8 cellular contexts compared by ENCODE assay signal in genomic region chr4:11623726-11624037, GRCh38.
A peak's percentile ranks its signal among the peaks of the same experiment; 100 is the strongest.
DNase-seq lines count a peak whose midpoint lies in the region; ATAC-seq, FAIRE-seq and TF ChIP-seq lines count a peak whose summit lies in the region.

No MANE protein-coding gene starts in this region.

- FAIRE-seq in GM12878 (lab: Jason Lieb, UNC), result no peak

- no peak overlapping the region for H3K27ac ChIP-seq in GM12878 (ENCODE audit: control insufficient read depth, insufficient read depth)
- H3K27ac ChIP-seq in GM23248, result no peak overlapping the region

- H3F3A ChIP-seq in GM23248 (ENCODE audit: insufficient read depth), result no peaks in the 10 kb centered on the region

- H3K4me1 ChIP-seq in GM12878 (ENCODE audit: control insufficient read depth, insufficient read depth, low read length), result no peaks in the 10 kb centered on the region
- H3K4me1 ChIP-seq in GM23248 (ENCODE audit: insufficient read depth), result no peaks in the 10 kb centered on the region

- H3K4me2 ChIP-seq in GM12878 (ENCODE audit: control insufficient read depth, insufficient read depth) (no peak overlapping the region), GM23248 (ENCODE audit: unreplicated experiment) (no peak overlapping the region)

- in situ Hi-C loops in GM12878 (cut with MboI) (no loop called here), GM23248 (cut with MboI) (no loop called here)

- TF ChIP-seq RAD21 in GM12878 (IDR thresholded peaks at IDR 0.05; ENCODE audit: insufficient read depth, low read depth, low read length), result peak; percentile 49

- WGBS in GM12878 (ENCODE audit: insufficient coverage, insufficient replicate concordance, low lambda C conversion rate, missing lambda C conversion rate), result 100% methylated on average over 1 of the region's 1 CpG
- 69 to 80% methylated on average over 1 of the region's 1 CpG for WGBS in GM23248 (ENCODE audit: low coverage in 1 of 2, low lambda C conversion rate in 2 of 2, missing lambda C conversion rate in 2 of 2), 2 experiments

- no peaks in the 10 kb centered on the region for H3K9me3 ChIP-seq in GM12878 (replicated peaks; ENCODE audit: control insufficient read depth, insufficient read depth, low read length)
- H3K9me3 ChIP-seq in GM23248 (ENCODE audit: low read depth), result no peaks in the 10 kb centered on the region

- H3K4me3 ChIP-seq in GM12878 (no peak overlapping the region), GM23248 (no peak overlapping the region)

- H3K27me3 ChIP-seq in GM12878 (replicated peaks in 1 of 2; ENCODE audit: control insufficient read depth in 2 of 2, insufficient read depth in 2 of 2, low read length in 1 of 2) (no peaks in the 10 kb centered on the region), GM23248 (replicated peaks; ENCODE audit: insufficient read depth) (no peaks in the 10 kb centered on the region)

- intact Hi-C loops in GM12878 (cut with micrococcal nuclease; ENCODE audit: unreplicated experiment) (no loop called here), sciatic nerve (cut with DNase I) (no loop called here)

- TF ChIP-seq EP300 in GM12878 (IDR thresholded peaks at IDR 0.05; ENCODE audit: borderline replicate concordance in 1 of 2, control insufficient read depth in 1 of 2, low read depth in 2 of 2, low read length in 2 of 2), result no peak

- POLR2A ChIA-PET in GM12878 (lab: Charles Lee), result no interaction called here

- SMC1A ChIA-PET in GM12878 (lab: Charles Lee; ENCODE audit: uncharacterized antibody, unreplicated experiment), result interaction anchor here (0.6 to 1.6 kb wide), 4 partner anchors 8 to 193 kb away, joined by 3 read pairs; no protein-coding TSS in a partner anchor

- peak; percentile 52 for ATAC-seq in GM12878
- ATAC-seq in GM19455 (IDR thresholded peaks at IDR 0.05; ENCODE audit: unreplicated experiment), result no peak
- no peak for ATAC-seq in sciatic nerve
- ATAC-seq in GM21737 (IDR thresholded peaks at IDR 0.05; ENCODE audit: unreplicated experiment), result no peak

- RAD21 ChIA-PET in GM12878 (lab: Charles Lee; ENCODE audit: unreplicated experiment), result interaction anchor here (1.1 to 2.1 kb wide), 4 partner anchors 11 to 200 kb away, joined by 3 to 7 read pairs (median 3); no protein-coding TSS in a partner anchor

- TF ChIP-seq CTCF in GM12878 (IDR thresholded peaks at IDR 0.05 in 2 of 3, conservative IDR thresholded peaks at IDR 0.05 in 1 of 3; ENCODE audit: control insufficient read depth in 2 of 3, extremely low read depth in 1 of 3, insufficient read depth in 1 of 3, low read depth in 3 of 3, low read length in 3 of 3), result peak; percentile 20 to 35 (median 20); a peak in 3 of 6 replicates

- H3K9ac ChIP-seq in GM12878 (ENCODE audit: control insufficient read depth, insufficient read depth, low read length) (no peak overlapping the region), GM23248 (no peak overlapping the region)

- no TSS peak for BruUV-seq in GM12878 (replicated peaks; lab: Mats Ljungman, UMichigan)

- H3K79me2 ChIP-seq in GM12878 (ENCODE audit: control insufficient read depth, insufficient read depth, low read length), result no peaks in the 10 kb centered on the region
- H3K79me2 ChIP-seq in GM23248 (ENCODE audit: insufficient read depth), result no peaks in the 10 kb centered on the region

- no peak for TF ChIP-seq POLR2A in GM12878 (IDR thresholded peaks at IDR 0.05; ENCODE audit: low read depth, low read length)

- CTCF ChIA-PET in GM12878 (lab: Yijun Ruan, JAX), result interaction anchor here (0.5 to 1.4 kb wide), 6 partner anchors 24 to 1068 kb away, joined by 3 to 5 read pairs (median 4); no protein-coding TSS in a partner anchor

- H2AFZ ChIP-seq in GM12878 (ENCODE audit: control insufficient read depth, low read depth, low read length) (no peak overlapping the region), GM23248 (no peak overlapping the region)

- DNase-seq in COLO668 (lab: John Stamatoyannopoulos, UW; ENCODE audit: unreplicated experiment) (peak; percentile 20), HuH-7 (ENCODE audit: low spot score) (peak; percentile 14), GM12878 (ENCODE audit: low read depth, low spot score) (no peak), left kidney (ENCODE audit: low read depth, low spot score) (peak; percentile 41), GM23248 (no peak), sciatic nerve (ENCODE audit: low spot score) (no peak)

- H3K36me3 ChIP-seq in GM12878 (ENCODE audit: control insufficient read depth in 2 of 2, insufficient read depth in 2 of 2, low read length in 1 of 2), result no peaks in the 10 kb centered on the region
- H3K36me3 ChIP-seq in GM23248 (ENCODE audit: low read depth), result no peaks in the 10 kb centered on the region

- H4K20me1 ChIP-seq in GM12878 (ENCODE audit: control insufficient read depth, insufficient read depth) (no peaks in the 10 kb centered on the region), GM23248 (ENCODE audit: insufficient read depth) (no peaks in the 10 kb centered on the region)

- H3K9me2 ChIP-seq in GM23248 (ENCODE audit: insufficient read depth), result no peaks in the 10 kb centered on the region

TF ChIP-seq in GM12878, 131 proteins besides CTCF, POLR2A, EP300 and RAD21:
- TF ChIP-seq, protein P1, sequence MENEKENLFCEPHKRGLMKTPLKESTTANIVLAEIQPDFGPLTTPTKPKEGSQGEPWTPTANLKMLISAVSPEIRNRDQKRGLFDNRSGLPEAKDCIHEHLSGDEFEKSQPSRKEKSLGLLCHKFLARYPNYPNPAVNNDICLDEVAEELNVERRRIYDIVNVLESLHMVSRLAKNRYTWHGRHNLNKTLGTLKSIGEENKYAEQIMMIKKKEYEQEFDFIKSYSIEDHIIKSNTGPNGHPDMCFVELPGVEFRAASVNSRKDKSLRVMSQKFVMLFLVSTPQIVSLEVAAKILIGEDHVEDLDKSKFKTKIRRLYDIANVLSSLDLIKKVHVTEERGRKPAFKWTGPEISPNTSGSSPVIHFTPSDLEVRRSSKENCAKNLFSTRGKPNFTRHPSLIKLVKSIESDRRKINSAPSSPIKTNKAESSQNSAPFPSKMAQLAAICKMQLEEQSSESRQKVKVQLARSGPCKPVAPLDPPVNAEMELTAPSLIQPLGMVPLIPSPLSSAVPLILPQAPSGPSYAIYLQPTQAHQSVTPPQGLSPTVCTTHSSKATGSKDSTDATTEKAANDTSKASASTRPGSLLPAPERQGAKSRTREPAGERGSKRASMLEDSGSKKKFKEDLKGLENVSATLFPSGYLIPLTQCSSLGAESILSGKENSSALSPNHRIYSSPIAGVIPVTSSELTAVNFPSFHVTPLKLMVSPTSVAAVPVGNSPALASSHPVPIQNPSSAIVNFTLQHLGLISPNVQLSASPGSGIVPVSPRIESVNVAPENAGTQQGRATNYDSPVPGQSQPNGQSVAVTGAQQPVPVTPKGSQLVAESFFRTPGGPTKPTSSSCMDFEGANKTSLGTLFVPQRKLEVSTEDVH (IDR thresholded peaks at IDR 0.05; ENCODE audit: low read depth, partially characterized antibody), result no peak
- TF ChIP-seq EZH2 (IDR thresholded peaks at IDR 0.05; ENCODE audit: borderline replicate concordance, control insufficient read depth, low read depth, low read length) (no peak), SMC3 (IDR thresholded peaks at IDR 0.05; ENCODE audit: borderline replicate concordance, low read length) (peak; percentile 34; the same call in 1 of the 2 replicates)
TF ChIP-seq in GM12878: peak in this region for 1.

Comparison
In these comparisons a context has a peak if more than half of its experiments do, and no peak if none do; other contexts are left out.
1. DNase-seq: peak in COLO668 (single experiment), HuH-7 (single experiment) and left kidney (single experiment); none in GM12878 (single experiment), GM23248 (single experiment) and sciatic nerve (single experiment).